Comparison of ENCODE assay signal across 16 cellular contexts in genomic region chr11:126634963-126635362, GRCh38.
DNase-seq lines count a peak whose midpoint lies in the region; ATAC-seq and TF ChIP-seq lines count a peak whose summit lies in the region.
"Had no signal": no experiment of that assay in that cellular context is flagged by ENCODE, and none has a peak within 500 bp of the region (broad histone marks: within the 10 kb centered on the region; RNA-seq: fewer than 3 reads in every experiment).

No MANE protein-coding gene starts in this region.

- peaks cover 76% of the 10 kb centered on the region for H3K4me1 Mint-ChIP-seq in HFFc6 (ENCODE audit: low read depth)
- H3K4me1 Mint-ChIP-seq: CD4-positive, alpha-beta memory T cell had no signal

- H3K4me3 ChIP-seq in Panc1 (ENCODE audit: low read depth in 2 of 2, low read length in 2 of 2) (no peak overlapping the region), colonic mucosa (no peak overlapping the region), stomach (no peak overlapping the region), smooth muscle cell (no peak overlapping the region)

- H3K27me3 ChIP-seq in Panc1 (ENCODE audit: control insufficient read depth, insufficient read depth, low read length), result peaks cover 24% of the 10 kb centered on the region
- H3K27me3 ChIP-seq in colonic mucosa, result no peaks in the 10 kb centered on the region
- peaks cover 0 to 29% (median 0%) of the 10 kb centered on the region in 3 donors for H3K27me3 ChIP-seq in stomach
- peaks cover 7% of the 10 kb centered on the region for H3K27me3 ChIP-seq in smooth muscle cell (ENCODE audit: low read depth)

- TF ChIP-seq CTCF in HFFc6 (IDR thresholded peaks at IDR 0.05), result no peak
- TF ChIP-seq CTCF in Panc1 (IDR thresholded peaks at IDR 0.05), result no peak
- TF ChIP-seq CTCF in colonic mucosa (IDR thresholded peaks at IDR 0.05), result no peak
- TF ChIP-seq CTCF in stomach (IDR thresholded peaks at IDR 0.05), result no peak
- no peak for TF ChIP-seq CTCF in smooth muscle cell (IDR thresholded peaks at IDR 0.05; ENCODE audit: borderline replicate concordance, insufficient read depth, poor library complexity, severe bottlenecking)

- WGBS in stomach, 5 donors, result 48 to 83% (median 59%) methylated on average over 2 of the region's 2 CpGs
- 93% methylated on average over 2 of the region's 2 CpGs for WGBS in smooth muscle cell (ENCODE audit: low lambda C conversion rate)

- no peaks in the 10 kb centered on the region for H3K36me3 ChIP-seq in Panc1 (ENCODE audit: control insufficient read depth, insufficient read depth, low read length)
- H3K36me3 ChIP-seq in colonic mucosa, result no peaks in the 10 kb centered on the region
- H3K36me3 ChIP-seq in stomach, result no peaks in the 10 kb centered on the region
- H3K36me3 ChIP-seq in smooth muscle cell (ENCODE audit: low read depth), result no peaks in the 10 kb centered on the region
- H3K36me3 ChIP-seq: BE2C had no signal

- H3K79me2 ChIP-seq in smooth muscle cell (ENCODE audit: low read depth), result no peaks in the 10 kb centered on the region

- CTCF ChIA-PET in Panc1 (lab: Charles Lee), result no interaction called here

- no peak for TF ChIP-seq POLR2A in stomach (IDR thresholded peaks at IDR 0.05)

- no peak for TF ChIP-seq EP300 in stomach (IDR thresholded peaks at IDR 0.05)

- no peak overlapping the region; the same call in 1 of the 2 replicates for H3K4me3 Mint-ChIP-seq in HFFc6
- H3K4me3 Mint-ChIP-seq: CD4-positive, alpha-beta memory T cell had no signal

- DNase-seq in HFFc6 (no peak), Panc1 (ENCODE audit: low read depth, low spot score) (no peak), left lobe of liver (ENCODE audit: low spot score) (no peak), colonic mucosa (no peak), stomach (no peak), smooth muscle cell (lab: John Stamatoyannopoulos, UW; ENCODE audit: unreplicated experiment) (no peak)
- DNase-seq: BE2C; CD4-positive, alpha-beta memory T cell; COR-L47; DMS153; EL; HCEC 1CT; IMR-90 had no signal

- peak; percentile 21; the same call in 1 of the 2 replicates for ATAC-seq in Panc1
- ATAC-seq in left lobe of liver, result peak; percentile 58
- no peak for ATAC-seq in GM19035 (IDR thresholded peaks at IDR 0.05; ENCODE audit: unreplicated experiment)

- H3K27ac Mint-ChIP-seq in HFFc6, result peak overlapping the region; percentile 94; the same call in 1 of the 2 replicates
- H3K27ac Mint-ChIP-seq: CD4-positive, alpha-beta memory T cell had no signal

- no peaks in the 10 kb centered on the region for H3K9me3 Mint-ChIP-seq in HFFc6
- H3K9me3 Mint-ChIP-seq: CD4-positive, alpha-beta memory T cell had no signal

- H3K27ac ChIP-seq in Panc1 (ENCODE audit: low read length) (no peak overlapping the region), colonic mucosa (no peak overlapping the region), stomach (no peak overlapping the region), smooth muscle cell (ENCODE audit: low read depth) (no peak overlapping the region)
- H3K27ac ChIP-seq: C4-2B, HL-60 had no signal

- in situ Hi-C loops in Panc1 (cut with HindIII; ENCODE audit: low pct_unique_long_range_greater_than_20kb, low sequenced_read_pairs), result no loop called here

- no peak overlapping the region for H3K4me2 ChIP-seq in smooth muscle cell

- H3K27me3 Mint-ChIP-seq in HFFc6 (ENCODE audit: insufficient read depth), result no peaks in the 10 kb centered on the region; the same call in 1 of the 2 replicates

- H3K36me3 Mint-ChIP-seq in HFFc6 (ENCODE audit: low read depth), result peaks cover 9% of the 10 kb centered on the region; the same call in 1 of the 2 replicates
- H3K36me3 Mint-ChIP-seq: CD4-positive, alpha-beta memory T cell had no signal

- POLR2A ChIA-PET in Panc1 (lab: Charles Lee), result no interaction called here

- no peak overlapping the region for H2AFZ ChIP-seq in smooth muscle cell (ENCODE audit: low read depth)

- intact Hi-C loops in Panc1 (cut with micrococcal nuclease; ENCODE audit: unreplicated experiment), result no loop called here
- intact Hi-C loops in colonic mucosa (cut with DNase I), result no loop called here
- intact Hi-C loops in stomach (cut with DNase I; ENCODE audit: low total_unique reads), result no loop called here

- BruUV-seq in Panc1 (replicated peaks; lab: Mats Ljungman, UMichigan), result no TSS peak

- H3K4me1 ChIP-seq in Panc1 (ENCODE audit: control insufficient read depth, insufficient read depth, low read length) (no peaks in the 10 kb centered on the region), colonic mucosa (no peaks in the 10 kb centered on the region), stomach (no peaks in the 10 kb centered on the region), smooth muscle cell (ENCODE audit: low read depth) (peaks cover 12% of the 10 kb centered on the region)
- H3K4me1 ChIP-seq: BE2C had no signal

- no peaks in the 10 kb centered on the region for H4K20me1 ChIP-seq in smooth muscle cell (ENCODE audit: low read depth)

- no peak overlapping the region for H3K9ac ChIP-seq in colonic mucosa (ENCODE audit: low read depth in 2 of 2, low read length in 2 of 2)
- no peak overlapping the region for H3K9ac ChIP-seq in smooth muscle cell (ENCODE audit: low read depth)

- H3F3A ChIP-seq in smooth muscle cell (ENCODE audit: low read depth), result peaks cover 5% of the 10 kb centered on the region

- no peaks in the 10 kb centered on the region for H3K9me3 ChIP-seq in Panc1 (ENCODE audit: control insufficient read depth, insufficient read depth, low read depth, low read length)
- no peaks in the 10 kb centered on the region for H3K9me3 ChIP-seq in colonic mucosa
- no peaks in the 10 kb centered on the region for H3K9me3 ChIP-seq in stomach
- H3K9me3 ChIP-seq in smooth muscle cell (replicated peaks; ENCODE audit: low read depth), result no peaks in the 10 kb centered on the region
- H3K9me3 ChIP-seq: BE2C had no signal
